ENCODE assay signal across 26 cellular contexts in the genomic region with DNA sequence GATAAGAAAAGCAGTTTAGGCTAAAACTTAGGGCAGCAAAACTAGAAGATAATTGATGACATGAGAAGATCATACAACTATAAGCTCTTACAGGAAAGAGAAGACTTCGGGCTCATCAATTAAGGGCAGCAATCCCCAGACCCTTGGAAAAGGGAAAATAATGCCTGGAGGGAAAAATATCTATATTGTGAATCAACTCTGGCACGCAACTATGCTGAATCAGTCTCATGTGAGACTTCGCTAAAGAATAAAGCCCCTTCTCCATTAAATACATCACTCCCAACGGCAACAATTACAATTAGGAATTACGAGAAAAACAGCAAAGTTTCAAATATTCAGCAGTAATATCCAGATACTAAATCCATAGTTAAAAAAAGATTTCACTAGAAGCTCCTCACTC.
"Had no signal": no experiment of that assay in that cellular context is flagged by ENCODE, and none has a peak within 500 bp of the region (broad histone marks: within the 10 kb centered on the region; RNA-seq: fewer than 3 reads in every experiment).

No MANE protein-coding gene starts in this region.

- H3K4me3 ChIP-seq: esophagus squamous epithelium, gastroesophageal sphincter, heart right ventricle, lower lobe of right lung, neural progenitor cell, right lobe of liver, thoracic aorta, transverse colon, vagina had no signal

- H3K27me3 ChIP-seq: esophagus squamous epithelium, gastroesophageal sphincter, heart right ventricle, neural progenitor cell, right lobe of liver, transverse colon, vagina had no signal

- H3K27ac ChIP-seq: esophagus squamous epithelium, gastroesophageal sphincter, heart right ventricle, lower lobe of right lung, neural progenitor cell, parathyroid adenoma, right lobe of liver, thoracic aorta, transverse colon, vagina had no signal

- H3K9me3 ChIP-seq: esophagus squamous epithelium, gastroesophageal sphincter, lower lobe of right lung, right lobe of liver, thoracic aorta, transverse colon, vagina had no signal

- H3K79me2 ChIP-seq: parathyroid adenoma had no signal

- H3K9ac ChIP-seq: neural progenitor cell, parathyroid adenoma had no signal

- H3K27ac Mint-ChIP-seq: effector memory CD8-positive, alpha-beta T cell; natural killer cell; neural progenitor cell; progenitor cell of endocrine pancreas; stimulated activated naive B cell treated with anti-CD40 and anti-IgM and Interleukin-4, amounts not matched to agents 10 μg/mL and 1 μg/mL and 100 μg/mL, for 72 hours; stimulated activated naive CD8-positive, alpha-beta T cell treated with anti-CD3 and anti-CD28 coated beads, Interleukin-15, Interleukin-2, amounts not matched to agents 100 ng/mL and 50 ng/mL, for 24 hours had no signal

- H3K27me3 Mint-ChIP-seq: effector memory CD8-positive, alpha-beta T cell; progenitor cell of endocrine pancreas; stimulated activated naive B cell treated with anti-CD40 and anti-IgM and Interleukin-4, amounts not matched to agents 10 μg/mL and 1 μg/mL and 100 μg/mL, for 72 hours; stimulated activated naive CD8-positive, alpha-beta T cell treated with anti-CD3 and anti-CD28 coated beads, Interleukin-15, Interleukin-2, amounts not matched to agents 100 ng/mL and 50 ng/mL, for 24 hours had no signal

- H3K4me2 ChIP-seq: neural progenitor cell had no signal

- H3K36me3 Mint-ChIP-seq: natural killer cell; neural progenitor cell; stimulated activated naive B cell treated with anti-CD40 and anti-IgM and Interleukin-4, amounts not matched to agents 10 μg/mL and 1 μg/mL and 100 μg/mL, for 72 hours had no signal

- H3K4me1 Mint-ChIP-seq: natural killer cell; neural progenitor cell; stimulated activated naive B cell treated with anti-CD40 and anti-IgM and Interleukin-4, amounts not matched to agents 10 μg/mL and 1 μg/mL and 100 μg/mL, for 72 hours had no signal

- DNase-seq: cortex of kidney; effector memory CD8-positive, alpha-beta T cell; erythroblast; esophagus squamous epithelium; heart right ventricle; hippocampal formation; kidney glomerular epithelial cell; left colon; left ventricle myocardium superior; lower lobe of right lung; natural killer cell; right lobe of liver; small intestine; stimulated activated CD4-positive, alpha-beta T cell treated with anti-CD3 and anti-CD28 coated beads, Interleukin-15, amount 100 ng/mL, for 24 hours; stimulated activated CD4-positive, alpha-beta T cell treated with anti-CD3 and anti-CD28 coated beads, Interleukin-2, amount 100 ng/mL, for 48 hours; stimulated activated naive B cell treated with anti-CD40 and anti-IgM and Interleukin-4, amounts not matched to agents 10 μg/mL and 1 μg/mL and 100 μg/mL, for 72 hours; transverse colon had no signal

- ATAC-seq: effector memory CD8-positive, alpha-beta T cell; gastroesophageal sphincter; heart right ventricle; left colon; left ventricle myocardium superior; lower lobe of right lung; natural killer cell; right lobe of liver; stimulated activated naive B cell treated with anti-CD40 and anti-IgM and Interleukin-4, amounts not matched to agents 10 μg/mL and 1 μg/mL and 100 μg/mL, for 72 hours had no signal

- H2AFZ ChIP-seq: neural progenitor cell, parathyroid adenoma had no signal

- H3K4me1 ChIP-seq: esophagus squamous epithelium, gastroesophageal sphincter, heart right ventricle, lower lobe of right lung, neural progenitor cell, parathyroid adenoma, right lobe of liver, transverse colon, vagina had no signal

- H3K9me3 Mint-ChIP-seq: neural progenitor cell; stimulated activated naive B cell treated with anti-CD40 and anti-IgM and Interleukin-4, amounts not matched to agents 10 μg/mL and 1 μg/mL and 100 μg/mL, for 72 hours; stimulated activated naive CD8-positive, alpha-beta T cell treated with anti-CD3 and anti-CD28 coated beads, Interleukin-15, Interleukin-2, amounts not matched to agents 100 ng/mL and 50 ng/mL, for 24 hours had no signal

- FAIRE-seq: endometrium, islet of Langerhans, small intestine had no signal

- H3K36me3 ChIP-seq: esophagus squamous epithelium, gastroesophageal sphincter, heart right ventricle, lower lobe of right lung, neural progenitor cell, right lobe of liver, thoracic aorta, transverse colon, vagina had no signal

- H3K4me3 Mint-ChIP-seq: effector memory CD8-positive, alpha-beta T cell; natural killer cell; neural progenitor cell; stimulated activated naive B cell treated with anti-CD40 and anti-IgM and Interleukin-4, amounts not matched to agents 10 μg/mL and 1 μg/mL and 100 μg/mL, for 72 hours; stimulated activated naive CD8-positive, alpha-beta T cell treated with anti-CD3 and anti-CD28 coated beads, Interleukin-15, Interleukin-2, amounts not matched to agents 100 ng/mL and 50 ng/mL, for 24 hours had no signal
